ENCODE assay signal across 13 cellular contexts in genomic region chr9:36456480-36457115, GRCh38. TPM values are rescaled to one million over a fixed set of nuclear protein-coding genes. Genes with fewer than 3 reads are reported as not detected.
A peak's percentile ranks its signal among the peaks of the same experiment; 100 is the strongest.
DNase-seq lines count a peak whose midpoint lies in the region; ATAC-seq and TF ChIP-seq lines count a peak whose summit lies in the region.
"Had no signal": no experiment of that assay in that cellular context is flagged by ENCODE, and none has a peak within 500 bp of the region (broad histone marks: within the 10 kb centered on the region; RNA-seq: fewer than 3 reads in every experiment).

No MANE protein-coding gene starts in this region.

- H3K4me2 ChIP-seq in PC-9: no peak overlapping the region

- H3K27ac Mint-ChIP-seq in activated naive CD4-positive, alpha-beta T cell treated with anti-CD3 and anti-CD28 coated beads for 36 hours: peak overlapping the region; percentile 18
- peak overlapping the region; percentile 65 for H3K27ac Mint-ChIP-seq in activated naive CD8-positive, alpha-beta T cell treated with anti-CD3 and anti-CD28 coated beads for 36 hours
- H3K27ac Mint-ChIP-seq in type B pancreatic cell: no peak overlapping the region

- H2AFZ ChIP-seq in PC-9: no peak overlapping the region

- no peak overlapping the region for H3K4me3 Mint-ChIP-seq in activated naive CD4-positive, alpha-beta T cell treated with anti-CD3 and anti-CD28 coated beads for 36 hours
- peak overlapping the region; percentile 29 for H3K4me3 Mint-ChIP-seq in activated naive CD8-positive, alpha-beta T cell treated with anti-CD3 and anti-CD28 coated beads for 36 hours
- H3K4me3 Mint-ChIP-seq in type B pancreatic cell: no peak overlapping the region

- BruUV-seq in PC-9 (replicated peaks; lab: Mats Ljungman, UMichigan): no TSS peak

- intact Hi-C loops in activated naive CD4-positive, alpha-beta T cell treated with anti-CD3 and anti-CD28 coated beads for 36 hours (cut with micrococcal nuclease): no loop called here
- intact Hi-C loops in PC-9 (cut with micrococcal nuclease; ENCODE audit: unreplicated experiment): no loop called here

- CTCF ChIA-PET in activated naive CD4-positive, alpha-beta T cell treated with anti-CD3 and anti-CD28 coated beads for 36 hours (lab: Charles Lee): interaction anchor here (1.2 to 2.2 kb wide), 5 partner anchors 9 to 99 kb away, joined by 3 to 8 read pairs (median 4); no protein-coding TSS in a partner anchor
- CTCF ChIA-PET in PC-9 (lab: Charles Lee): interaction anchor here (0.6 kb wide), 1 partner anchor 300 kb away, joined by 3 read pairs; no protein-coding TSS in a partner anchor

- H3K27me3 ChIP-seq in PC-9 (ENCODE audit: insufficient read depth, low read depth): no peaks in the 10 kb centered on the region
- H3K27me3 ChIP-seq: left lung, vagina had no signal

- H3K4me1 Mint-ChIP-seq in activated naive CD4-positive, alpha-beta T cell treated with anti-CD3 and anti-CD28 coated beads for 36 hours (ENCODE audit: low read depth): peaks cover 43% of the 10 kb centered on the region
- H3K4me1 Mint-ChIP-seq in activated naive CD8-positive, alpha-beta T cell treated with anti-CD3 and anti-CD28 coated beads for 36 hours: peaks cover 46% of the 10 kb centered on the region
- peaks cover 13% of the 10 kb centered on the region for H3K4me1 Mint-ChIP-seq in type B pancreatic cell (ENCODE audit: unreplicated experiment)

- no peaks in the 10 kb centered on the region for H3K36me3 ChIP-seq in PC-9 (ENCODE audit: low read depth)
- H3K36me3 ChIP-seq: left lung, vagina had no signal

- no peaks in the 10 kb centered on the region for H3K9me3 Mint-ChIP-seq in activated naive CD4-positive, alpha-beta T cell treated with anti-CD3 and anti-CD28 coated beads for 36 hours
- H3K9me3 Mint-ChIP-seq in activated naive CD8-positive, alpha-beta T cell treated with anti-CD3 and anti-CD28 coated beads for 36 hours: no peaks in the 10 kb centered on the region
- no peaks in the 10 kb centered on the region for H3K9me3 Mint-ChIP-seq in type B pancreatic cell

- no peaks in the 10 kb centered on the region for H4K20me1 ChIP-seq in PC-9 (ENCODE audit: insufficient read depth)

- no peaks in the 10 kb centered on the region for H3K9me3 ChIP-seq in PC-9 (ENCODE audit: insufficient read depth, low read depth)
- H3K9me3 ChIP-seq: left lung, vagina had no signal

- H3K27me3 Mint-ChIP-seq in activated naive CD4-positive, alpha-beta T cell treated with anti-CD3 and anti-CD28 coated beads for 36 hours (ENCODE audit: low read depth): no peaks in the 10 kb centered on the region
- H3K27me3 Mint-ChIP-seq in activated naive CD8-positive, alpha-beta T cell treated with anti-CD3 and anti-CD28 coated beads for 36 hours: no peaks in the 10 kb centered on the region
- H3K27me3 Mint-ChIP-seq in type B pancreatic cell: no peaks in the 10 kb centered on the region

- H3K36me3 Mint-ChIP-seq in activated naive CD4-positive, alpha-beta T cell treated with anti-CD3 and anti-CD28 coated beads for 36 hours (ENCODE audit: low read depth): peaks cover 5% of the 10 kb centered on the region
- H3K36me3 Mint-ChIP-seq in activated naive CD8-positive, alpha-beta T cell treated with anti-CD3 and anti-CD28 coated beads for 36 hours: peaks cover 10% of the 10 kb centered on the region
- H3K36me3 Mint-ChIP-seq in type B pancreatic cell: peaks cover 5% of the 10 kb centered on the region

- no peaks in the 10 kb centered on the region for H3K79me2 ChIP-seq in PC-9 (ENCODE audit: low read depth)

- H3K4me3 ChIP-seq in fibroblast of the aortic adventitia (ENCODE audit: low read depth, low read length) (no peak overlapping the region), PC-9 (no peak overlapping the region)
- H3K4me3 ChIP-seq: coronary artery, left lung, vagina had no signal

- POLR2A ChIA-PET in PC-9 (lab: Charles Lee; ENCODE audit: unreplicated experiment): interaction anchor here (0.6 kb wide), 2 partner anchors 19 to 128 kb away, joined by 3 to 16 read pairs; no protein-coding TSS in a partner anchor

- H3K27ac ChIP-seq in PC-9: no peak overlapping the region
- H3K27ac ChIP-seq: coronary artery, left lung, vagina had no signal

- TF ChIP-seq CTCF in fibroblast of the aortic adventitia (IDR thresholded peaks at IDR 0.05; ENCODE audit: insufficient read depth, low read length): no peak
- peak; percentile 24 for TF ChIP-seq CTCF in type B pancreatic cell (conservative IDR thresholded peaks at IDR 0.05)
- TF ChIP-seq CTCF in PC-9 (conservative IDR thresholded peaks at IDR 0.05): no peak

- H3F3A ChIP-seq in PC-9 (ENCODE audit: insufficient read depth, low read depth): no peaks in the 10 kb centered on the region

- no peak for ATAC-seq in GM18861 (IDR thresholded peaks at IDR 0.05; ENCODE audit: unreplicated experiment)
- ATAC-seq: HepG2, left lung had no signal

- no peak for DNase-seq in activated naive CD4-positive, alpha-beta T cell treated with anti-CD3 and anti-CD28 coated beads for 36 hours
- DNase-seq in activated naive CD4-positive, alpha-beta T cell treated with anti-CD3 and anti-CD28 coated beads, Interleukin-2, amount 50 U/mL, for 16 hours: no peak
- no peak for DNase-seq in activated naive CD8-positive, alpha-beta T cell treated with anti-CD3 and anti-CD28 coated beads for 36 hours
- DNase-seq in fibroblast of the aortic adventitia (ENCODE audit: low read depth) (peak; percentile 19), type B pancreatic cell (ENCODE audit: extremely low spot score, unreplicated experiment) (no peak), PC-9 (no peak), NCI-H146 treated with DMSO at 0.1 percent for 48 hours (lab: John Stamatoyannopoulos, UW; ENCODE audit: unreplicated experiment) (no peak)
- DNase-seq: left lung, NCI-H2171 had no signal

- H3K4me1 ChIP-seq in PC-9 (replicated peaks; ENCODE audit: insufficient read depth): no peaks in the 10 kb centered on the region

- H3K9me2 ChIP-seq in PC-9 (ENCODE audit: insufficient read depth): no peaks in the 10 kb centered on the region

RNA-seq across cellular contexts. Expression of gene RNF38, which starts 56.5 kb away (rescaled TPM):
- total RNA-seq in activated naive CD4-positive, alpha-beta T cell treated with anti-CD3 and anti-CD28 coated beads for 36 hours: 10 to 100 TPM; 22.1 to 22.9 TPM
- total RNA-seq in activated naive CD8-positive, alpha-beta T cell treated with anti-CD3 and anti-CD28 coated beads for 36 hours: 10 to 100 TPM; 37.0 to 40.2 TPM
- 7.1 and 18.3 TPM in 2 replicates for total RNA-seq in fibroblast of the aortic adventitia (ENCODE audit: low replicate concordance)
- total RNA-seq in type B pancreatic cell (ENCODE audit: low replicate concordance): 34.7 and 39.9 TPM in 2 replicates
- total RNA-seq in PC-9 (2021): 15.2 and 17.5 TPM in 2 replicates
